Comparison of ENCODE assay signal across 1 cellular context in genomic region chr6:38154731-38155130, GRCh38.
TF ChIP-seq lines count a peak whose summit lies in the region.

No MANE protein-coding gene starts in this region.

TF ChIP-seq in GM23338, 12 proteins besides CTCF, POLR2A, EP300 and RAD21 (continued from another document):
- no peak for TF ChIP-seq ZNF462 (CRISPR knock-in tag; IDR thresholded peaks at IDR 0.05)
